In genomic region chr6:84314377-84314898, GRCh38 we compare ENCODE assay signal across 18 cellular contexts.
DNase-seq lines count a peak whose midpoint lies in the region; ATAC-seq and TF ChIP-seq lines count a peak whose summit lies in the region.
"Had no signal": no experiment of that assay in that cellular context is flagged by ENCODE, and none has a peak within 500 bp of the region (broad histone marks: within the 10 kb centered on the region; RNA-seq: fewer than 3 reads in every experiment).

No MANE protein-coding gene starts in this region.

- H3K27ac ChIP-seq in sigmoid colon = no peak overlapping the region

- TF ChIP-seq POLR2A in sigmoid colon (IDR thresholded peaks at IDR 0.05) = no peak

- no peaks in the 10 kb centered on the region for H3F3A ChIP-seq in Loucy (ENCODE audit: low read depth)

- no peaks in the 10 kb centered on the region for H3K79me2 ChIP-seq in Loucy (ENCODE audit: insufficient read depth, low read length)

- TF ChIP-seq EP300 in sigmoid colon (IDR thresholded peaks at IDR 0.05) = no peak

- peak overlapping the region; percentile 80 for H2AFZ ChIP-seq in Loucy (ENCODE audit: low read length)

- intact Hi-C loops in sciatic nerve (cut with DNase I) (no loop called here), sigmoid colon (cut with DNase I) (no loop called here)

- no peaks in the 10 kb centered on the region for H4K20me1 ChIP-seq in Loucy (ENCODE audit: insufficient read depth, low read length, poor library complexity, severe bottlenecking)

- H3K36me3 ChIP-seq in Loucy (ENCODE audit: insufficient read depth, low read length) (no peaks in the 10 kb centered on the region), sigmoid colon (no peaks in the 10 kb centered on the region)

- H3K4me1 ChIP-seq in Loucy (ENCODE audit: insufficient read depth, low read length, poor library complexity, severe bottlenecking) (peaks cover 3% of the 10 kb centered on the region), sigmoid colon (no peaks in the 10 kb centered on the region)

- WGBS in sigmoid colon, 2 donors = 60 to 67% methylated on average over 1 of the region's 1 CpG

- H3K4me3 ChIP-seq in Loucy (ENCODE audit: low read length, poor library complexity, severe bottlenecking) = no peak overlapping the region
- H3K4me3 ChIP-seq in sigmoid colon = no peak overlapping the region

- H3K4me2 ChIP-seq in Loucy (ENCODE audit: low read depth, low read length, poor library complexity, severe bottlenecking) = peak overlapping the region; percentile 38
- H3K4me2 ChIP-seq: SK-N-SH had no signal

- H3K9ac ChIP-seq in Loucy (ENCODE audit: low read depth, low read length, poor library complexity, severe bottlenecking) = peak overlapping the region; percentile 14
- H3K9ac ChIP-seq: SK-N-SH had no signal

- peak; percentile 86 for ATAC-seq in sciatic nerve
- ATAC-seq: CD8-positive, alpha-beta T cell; Panc1 had no signal

- no peaks in the 10 kb centered on the region for H3K9me2 ChIP-seq in Loucy (replicated peaks; ENCODE audit: low read depth, low read length)
- H3K9me2 ChIP-seq: SK-N-SH had no signal

- no peaks in the 10 kb centered on the region for H3K27me3 ChIP-seq in Loucy (ENCODE audit: insufficient read depth, low read length, poor library complexity, severe bottlenecking)
- no peaks in the 10 kb centered on the region for H3K27me3 ChIP-seq in sigmoid colon

- no peaks in the 10 kb centered on the region for H3K9me3 ChIP-seq in Loucy (ENCODE audit: insufficient read depth, low read depth, low read length)
- H3K9me3 ChIP-seq in sigmoid colon = no peaks in the 10 kb centered on the region
- H3K9me3 ChIP-seq: SK-N-SH had no signal

- TF ChIP-seq CTCF in GM13976 (IDR thresholded peaks at IDR 0.05; ENCODE audit: borderline replicate concordance, control extremely low read depth, extremely low read depth, insufficient read depth, missing control alignments) = no peak
- no peak for TF ChIP-seq CTCF in Loucy (conservative IDR thresholded peaks at IDR 0.05; ENCODE audit: low read length)
- TF ChIP-seq CTCF in sigmoid colon (IDR thresholded peaks at IDR 0.05) = no peak

- in situ Hi-C loops in GM13976 (cut with MboI; ENCODE audit: low sequenced_read_pairs, unreplicated experiment) = no loop called here

- DNase-seq in GM13976 (ENCODE audit: low spot score) (peak; percentile 17), fibroblast of gingiva (ENCODE audit: low read depth) (peak; percentile 2), sciatic nerve (ENCODE audit: low spot score) (no peak), ureter (ENCODE audit: low spot score) (no peak), GOT3 (lab: John Stamatoyannopoulos, UW) (no peak), sigmoid colon (no peak)
- DNase-seq: CD8-positive, alpha-beta T cell; DND-41; GDM1; HCEC 1CT; NCI-H1417 treated with DMSO at 0.1 percent for 48 hours; NCI-H2029; NCI-H2171 treated with DMSO at 0.1 percent for 48 hours; NCI-H774; Right ventricle myocardium superior; SK-N-SH had no signal

Comparison
In these comparisons a context has a peak if more than half of its experiments do, and no peak if none do; other contexts are left out.
1. DNase-seq: peak in GM13976 (single experiment) and fibroblast of gingiva (single experiment); none in sciatic nerve (single experiment), ureter (single experiment), GOT3 (single experiment) and sigmoid colon (single experiment).